In the genomic region with DNA sequence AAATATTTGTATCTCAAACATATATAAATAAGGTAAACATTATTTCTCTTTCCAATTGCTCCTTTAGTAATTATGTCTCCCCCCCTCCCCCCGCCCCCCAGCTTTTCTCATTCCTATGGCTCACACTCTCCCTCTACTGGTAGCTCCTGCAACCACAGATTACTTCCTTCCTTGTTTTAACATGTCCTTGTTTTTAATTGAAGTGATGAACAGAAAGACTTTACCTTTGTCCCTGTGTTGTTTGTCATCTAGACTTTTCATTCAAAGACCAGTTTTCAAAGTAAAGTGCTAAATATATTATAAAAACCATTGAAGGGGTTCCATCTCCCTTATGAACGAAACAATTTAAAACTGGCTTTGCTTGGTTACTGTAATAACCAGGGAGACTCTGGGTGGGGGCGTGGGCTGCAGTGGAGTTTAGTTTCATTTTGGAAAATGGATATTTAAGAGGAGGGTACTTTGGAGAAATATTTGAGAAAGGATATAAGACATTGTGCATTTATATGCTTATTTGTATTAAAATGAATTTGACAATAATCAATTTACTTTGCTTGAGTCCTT, we compare ENCODE assay signal across 9 cellular contexts.
A peak's percentile ranks its signal among the peaks of the same experiment; 100 is the strongest.
DNase-seq lines count a peak whose midpoint lies in the region; ATAC-seq and TF ChIP-seq lines count a peak whose summit lies in the region.
"Had no signal": no experiment of that assay in that cellular context is flagged by ENCODE, and none has a peak within 500 bp of the region (broad histone marks: within the 10 kb centered on the region; RNA-seq: fewer than 3 reads in every experiment).

No MANE protein-coding gene starts in this region.

- no peaks in the 10 kb centered on the region for H3K79me1 ChIP-seq in IMR-90 (ENCODE audit: low read depth in 1 of 2, low read length in 2 of 2)

- no peaks in the 10 kb centered on the region for H3K9me1 ChIP-seq in IMR-90 (ENCODE audit: insufficient read depth, low read length)

- no peak overlapping the region for H2BK15ac ChIP-seq in IMR-90 (ENCODE audit: low read depth, low read length)

- no peak overlapping the region for H2BK120ac ChIP-seq in IMR-90 (ENCODE audit: low read depth, low read length)

- peak overlapping the region; percentile 41 for H3K9ac ChIP-seq in IMR-90 (ENCODE audit: low read depth, low read length)
- peak overlapping the region; percentile 57 for H3K9ac ChIP-seq in SK-N-MC (ENCODE audit: insufficient read length)

- no peak for TF ChIP-seq POLR2A in IMR-90 (IDR thresholded peaks at IDR 0.05; ENCODE audit: low read depth, low read length)

- H3K36me3 ChIP-seq in IMR-90 (ENCODE audit: control insufficient read depth, insufficient read depth, low read length) (no peaks in the 10 kb centered on the region), SK-N-MC (ENCODE audit: insufficient read depth, low read length) (peaks cover 33% of the 10 kb centered on the region)

- no peak overlapping the region for H3K4ac ChIP-seq in IMR-90 (ENCODE audit: low read depth, low read length)

- dilution Hi-C loops in IMR-90 (cut with HindIII; ENCODE audit: low sequenced_read_pairs, unreplicated experiment): no loop called here

- no peak overlapping the region; the same call in 1 of the 2 replicates for H4K5ac ChIP-seq in IMR-90 (ENCODE audit: low read depth, low read length)

- DNase-seq in COLO668 (lab: John Stamatoyannopoulos, UW; ENCODE audit: unreplicated experiment): peak; percentile 10
- DNase-seq in IMR-90: peak; percentile 55
- DNase-seq in SK-N-MC (ENCODE audit: low read depth, low spot score): no peak
- peak in 1 of 2 donors; percentile 53 for DNase-seq in foreskin fibroblast
- peak; percentile 70 for DNase-seq in superior temporal gyrus (ENCODE audit: extremely low spot score)
- DNase-seq in activated CD8-positive, alpha-beta memory T cell treated with anti-CD3 and anti-CD28 coated beads for 24 hours: no peak
- DNase-seq: natural killer cell had no signal

- H3K9me3 ChIP-seq in IMR-90 (ENCODE audit: control insufficient read depth, insufficient read depth, low read length) (no peaks in the 10 kb centered on the region), SK-N-MC (ENCODE audit: low read depth, low read length) (no peaks in the 10 kb centered on the region)

- peak; percentile 62 for TF ChIP-seq RAD21 in IMR-90 (IDR thresholded peaks at IDR 0.05; ENCODE audit: low read length)

- no peaks in the 10 kb centered on the region for H4K20me1 ChIP-seq in IMR-90 (ENCODE audit: insufficient read depth, low read length)

- no peak overlapping the region for H2BK5ac ChIP-seq in IMR-90 (ENCODE audit: low read depth, low read length, poor library complexity, severe bottlenecking)

- H3K18ac ChIP-seq in IMR-90 (ENCODE audit: low read depth, low read length): no peak overlapping the region

- no peak overlapping the region; the same call in 1 of the 2 replicates for H3K4me2 ChIP-seq in IMR-90 (ENCODE audit: low read depth, low read length)

- intact Hi-C loops in IMR-90 (cut with micrococcal nuclease): no loop called here

- POLR2A ChIA-PET in IMR-90 (lab: Charles Lee; ENCODE audit: unreplicated experiment): no interaction called here

- H3K14ac ChIP-seq in IMR-90 (replicated peaks; ENCODE audit: low read depth, low read length): no peak overlapping the region

- in situ Hi-C loops in IMR-90 (cut with MboI; ENCODE audit: low sequenced_read_pairs): no loop called here

- ATAC-seq in GM18909 (IDR thresholded peaks at IDR 0.05; ENCODE audit: poor library complexity, unreplicated experiment): peak; percentile 74
- peak; percentile 89 for ATAC-seq in IMR-90 (ENCODE audit: low read depth)
- ATAC-seq in HG03025 (IDR thresholded peaks at IDR 0.05; ENCODE audit: low FRiP score, unreplicated experiment): no peak

- no peak overlapping the region for H2AFZ ChIP-seq in IMR-90 (replicated peaks; ENCODE audit: low read length, poor library complexity)

- CTCF ChIA-PET in IMR-90 (lab: Yijun Ruan, JAX): interaction anchor here (0.5 to 1.2 kb wide), 11 partner anchors 16 to 1126 kb away, joined by 3 to 5 read pairs (median 3); no protein-coding TSS in a partner anchor

- H3K27me3 ChIP-seq in IMR-90 (ENCODE audit: control insufficient read depth, insufficient read depth, low read length): no peaks in the 10 kb centered on the region; the same call in 1 of the 2 replicates

- no peak overlapping the region for H3K56ac ChIP-seq in IMR-90 (ENCODE audit: extremely low read depth, insufficient read depth, low read length)

- H2AK9ac ChIP-seq in IMR-90 (replicated peaks; ENCODE audit: low read depth, low read length, poor library complexity): no peak overlapping the region

- H3K27ac ChIP-seq in IMR-90 (ENCODE audit: insufficient read depth, low read length) (no peak overlapping the region), SK-N-MC (peak overlapping the region; percentile 75)

- no peak overlapping the region for H4K91ac ChIP-seq in IMR-90 (ENCODE audit: insufficient read depth, low read depth, low read length)

- H3K4me3 ChIP-seq in IMR-90 (ENCODE audit: insufficient read depth, low read depth, low read length): no peak overlapping the region
- H3K4me3 ChIP-seq in SK-N-MC: peak overlapping the region; percentile 65
- no peak overlapping the region for H3K4me3 ChIP-seq in foreskin fibroblast (ENCODE audit: low read depth in 1 of 2, low read length in 2 of 2)

- BruUV-seq in IMR-90 (replicated peaks; lab: Mats Ljungman, UMichigan): no TSS peak

- H2AK5ac ChIP-seq in IMR-90 (ENCODE audit: low read depth, low read length): no peak overlapping the region

- no peak overlapping the region for H3K23ac ChIP-seq in IMR-90 (ENCODE audit: low read depth, low read length)

- TF ChIP-seq CTCF in IMR-90 (conservative IDR thresholded peaks at IDR 0.05; ENCODE audit: low read depth, low read length): peak; percentile 73
- TF ChIP-seq CTCF in foreskin fibroblast (IDR thresholded peaks at IDR 0.05; ENCODE audit: low read depth, low read length): peak; percentile 91

- H3K4me1 ChIP-seq in IMR-90 (ENCODE audit: control insufficient read depth, insufficient read depth, low read length): no peaks in the 10 kb centered on the region

- no CpG with 5 or more reads among the region's 3 CpGs for WGBS in IMR-90 (ENCODE audit: extremely low coverage in 2 of 2, insufficient read length in 1 of 2), 2 experiments

- H2BK20ac ChIP-seq in IMR-90 (ENCODE audit: low read depth, low read length): no peak overlapping the region

- H4K8ac ChIP-seq in IMR-90 (ENCODE audit: low read depth in 2 of 2, low read length in 2 of 2): peak overlapping the region in 1 of 2 experiments; percentile 18; a peak in 1 of 4 replicates

TF ChIP-seq in IMR-90, 13 proteins besides CTCF, POLR2A, EP300 and RAD21:
- peak; percentile 55 for TF ChIP-seq MAZ (IDR thresholded peaks at IDR 0.05; ENCODE audit: borderline replicate concordance, low read depth, low read length)
- TF ChIP-seq MAFK (IDR thresholded peaks at IDR 0.05; ENCODE audit: low read depth, low read length): no peak
- no peak for TF ChIP-seq NFE2L2 (IDR thresholded peaks at IDR 0.05; ENCODE audit: low read depth, low read length)
- no peak for TF ChIP-seq ELK1 (IDR thresholded peaks at IDR 0.05; ENCODE audit: borderline replicate concordance, low read depth, low read length)
- TF ChIP-seq RFX5 (IDR thresholded peaks at IDR 0.05; ENCODE audit: low read depth, low read length): no peak
- TF ChIP-seq CEBPB (IDR thresholded peaks at IDR 0.05; ENCODE audit: low read depth, low read length): no peak
- TF ChIP-seq RCOR1 (IDR thresholded peaks at IDR 0.05; ENCODE audit: insufficient replicate concordance, low read length): no peak
- TF ChIP-seq FOS (IDR thresholded peaks at IDR 0.05; ENCODE audit: low read depth, low read length): no peak
- TF ChIP-seq SMC3 (IDR thresholded peaks at IDR 0.05; ENCODE audit: low read depth, low read length): peak; percentile 42; the same call in 1 of the 2 replicates
- TF ChIP-seq CHD1 (IDR thresholded peaks at IDR 0.05; ENCODE audit: low read depth, low read length): no peak
- TF ChIP-seq MXI1 (IDR thresholded peaks at IDR 0.05; ENCODE audit: borderline replicate concordance, low read depth, low read length): no peak
- TF ChIP-seq BHLHE40 (IDR thresholded peaks at IDR 0.05; ENCODE audit: low read depth, low read length): no peak
- no peak for TF ChIP-seq USF2 (IDR thresholded peaks at IDR 0.05; ENCODE audit: low read depth, low read length)

Comparison
In these comparisons a context has a peak if more than half of its experiments do, and no peak if none do; other contexts are left out.
1. DNase-seq: peak in COLO668 (single experiment), IMR-90 (single experiment) and superior temporal gyrus (single experiment); none in SK-N-MC (single experiment) and activated CD8-positive, alpha-beta memory T cell treated with anti-CD3 and anti-CD28 coated beads for 24 hours (single experiment).